ENCODE assay signal across 15 cellular contexts in genomic region chr2:43107679-43108078, GRCh38.
A peak's percentile ranks its signal among the peaks of the same experiment; 100 is the strongest.
DNase-seq lines count a peak whose midpoint lies in the region; ATAC-seq, FAIRE-seq and TF ChIP-seq lines count a peak whose summit lies in the region.
"Had no signal": no experiment of that assay in that cellular context is flagged by ENCODE, and none has a peak within 500 bp of the region (broad histone marks: within the 10 kb centered on the region; RNA-seq: fewer than 3 reads in every experiment).

No MANE protein-coding gene starts in this region.

- intact Hi-C loops in kidney (cut with DNase I) (no loop called here), sigmoid colon (cut with DNase I) (loop anchor here (5.0 kb wide), 3 partner anchors 50 to 130 kb away; no protein-coding TSS in a partner anchor)

- H3K4me1 ChIP-seq in kidney (ENCODE audit: control insufficient read depth in 1 of 2, insufficient read depth in 1 of 2, low read depth in 1 of 2, low read length in 2 of 2) (peaks cover 5 to 20% of the 10 kb centered on the region in 2 donors), sigmoid colon (peaks cover 0 to 73% (median 58%) of the 10 kb centered on the region in 4 donors)

- no peaks in the 10 kb centered on the region for H3K27me3 ChIP-seq in sigmoid colon
- H3K27me3 ChIP-seq: cardiac muscle cell had no signal

- no peak overlapping the region for H3K9ac ChIP-seq in kidney (ENCODE audit: low read length in 2 of 2)

- H3K9me3 Mint-ChIP-seq in activated T-cell treated with anti-CD3 and anti-CD28 coated beads, Interleukin-2, amount 50 U/mL, for 4 hours: peaks cover 4% of the 10 kb centered on the region

- no peak for TF ChIP-seq POLR2A in sigmoid colon (IDR thresholded peaks at IDR 0.05)

- no peak for FAIRE-seq in kidney (lab: Jason Lieb, UNC)
- FAIRE-seq: keratinocyte had no signal

- H3K4me3 ChIP-seq in kidney (ENCODE audit: low read length in 2 of 2) (no peak overlapping the region), sigmoid colon (no peak overlapping the region)
- H3K4me3 ChIP-seq: cardiac muscle cell, SK-N-MC had no signal

- no peaks in the 10 kb centered on the region for H3K36me3 Mint-ChIP-seq in activated T-cell treated with anti-CD3 and anti-CD28 coated beads, Interleukin-2, amount 50 U/mL, for 4 hours (ENCODE audit: insufficient read depth)

- WGBS in sigmoid colon, 2 donors: 79 to 87% methylated on average over 4 of the region's 4 CpGs

- no peak for ATAC-seq in GM21515 (IDR thresholded peaks at IDR 0.05; ENCODE audit: unreplicated experiment)
- no peak for ATAC-seq in activated T-cell treated with anti-CD3 and anti-CD28 coated beads, Interleukin-2, amount 50 U/mL, for 4 hours

- H3K4me3 Mint-ChIP-seq in activated T-cell treated with anti-CD3 and anti-CD28 coated beads, Interleukin-2, amount 50 U/mL, for 4 hours: no peak overlapping the region
- H3K4me3 Mint-ChIP-seq: activated CD4-positive, alpha-beta T cell treated with anti-CD3 and anti-CD28 coated beads, Interleukin-2, amount 10 ng/mL, durations not matched to agents 24 days and 14 days had no signal

- H3K4me1 Mint-ChIP-seq in activated T-cell treated with anti-CD3 and anti-CD28 coated beads, Interleukin-2, amount 50 U/mL, for 4 hours (ENCODE audit: low read depth): peaks cover 9% of the 10 kb centered on the region

- H3K9me3 ChIP-seq in kidney (ENCODE audit: control insufficient read depth in 1 of 2, low read length in 2 of 2) (no peaks in the 10 kb centered on the region), sigmoid colon (no peaks in the 10 kb centered on the region)

- DNase-seq in CD1c-positive myeloid dendritic cell (ENCODE audit: extremely low spot score): peak; percentile 77
- peak; percentile 63 for DNase-seq in SKM-1 (lab: John Stamatoyannopoulos, UW; ENCODE audit: unreplicated experiment)
- peak; percentile 82 for DNase-seq in kidney
- DNase-seq in sigmoid colon: peak; percentile 71
- no peak for DNase-seq in HK-2 (ENCODE audit: unreplicated experiment)
- no peak for DNase-seq in activated T-cell treated with anti-CD3 and anti-CD28 coated beads, Interleukin-2, amount 50 U/mL, for 4 hours
- no peak for DNase-seq in germinal center (ENCODE audit: low spot score)
- DNase-seq: activated CD4-positive, alpha-beta T cell treated with anti-CD3 and anti-CD28 coated beads, Interleukin-2, amount 10 ng/mL, durations not matched to agents 24 days and 14 days; GDM1; NCI-H510A treated with DMSO at 0.1 percent for 48 hours; stimulated activated CD4-positive, alpha-beta T cell treated with anti-CD3 and anti-CD28 coated beads, Interleukin-4, amount 100 ng/mL, for 4 hours had no signal

- no peaks in the 10 kb centered on the region for H3K27me3 Mint-ChIP-seq in activated T-cell treated with anti-CD3 and anti-CD28 coated beads, Interleukin-2, amount 50 U/mL, for 4 hours (ENCODE audit: low read depth)
- H3K27me3 Mint-ChIP-seq: activated CD4-positive, alpha-beta T cell treated with anti-CD3 and anti-CD28 coated beads, Interleukin-2, amount 10 ng/mL, durations not matched to agents 24 days and 14 days had no signal

- TF ChIP-seq CTCF in kidney (IDR thresholded peaks at IDR 0.05; ENCODE audit: borderline replicate concordance, extremely low read depth, insufficient read depth) (no peak), sigmoid colon (IDR thresholded peaks at IDR 0.05) (no peak)

- no peaks in the 10 kb centered on the region for H3K36me3 ChIP-seq in kidney (ENCODE audit: control insufficient read depth in 1 of 2, insufficient read depth in 2 of 2, low read length in 2 of 2)
- H3K36me3 ChIP-seq in sigmoid colon: no peaks in the 10 kb centered on the region
- H3K36me3 ChIP-seq: cardiac muscle cell had no signal

- H3K27ac ChIP-seq in kidney (ENCODE audit: low read depth in 2 of 2, low read length in 2 of 2) (peak overlapping the region in 1 of 2 donors; percentile 51), sigmoid colon (peak overlapping the region; percentile 75 to 86 (median 82))
- H3K27ac ChIP-seq: cardiac muscle cell, SK-N-MC had no signal

- TF ChIP-seq EP300 in sigmoid colon (IDR thresholded peaks at IDR 0.05): no peak

Comparison
In these comparisons a context has a peak if more than half of its experiments do, and no peak if none do; other contexts are left out.
1. DNase-seq: peak in CD1c-positive myeloid dendritic cell (single experiment), SKM-1 (single experiment), kidney (single experiment) and sigmoid colon (single experiment); none in HK-2 (single experiment), activated T-cell treated with anti-CD3 and anti-CD28 coated beads, Interleukin-2, amount 50 U/mL, for 4 hours (single experiment) and germinal center (single experiment).